ENCODE assay signal across 27 cellular contexts in the genomic region with DNA sequence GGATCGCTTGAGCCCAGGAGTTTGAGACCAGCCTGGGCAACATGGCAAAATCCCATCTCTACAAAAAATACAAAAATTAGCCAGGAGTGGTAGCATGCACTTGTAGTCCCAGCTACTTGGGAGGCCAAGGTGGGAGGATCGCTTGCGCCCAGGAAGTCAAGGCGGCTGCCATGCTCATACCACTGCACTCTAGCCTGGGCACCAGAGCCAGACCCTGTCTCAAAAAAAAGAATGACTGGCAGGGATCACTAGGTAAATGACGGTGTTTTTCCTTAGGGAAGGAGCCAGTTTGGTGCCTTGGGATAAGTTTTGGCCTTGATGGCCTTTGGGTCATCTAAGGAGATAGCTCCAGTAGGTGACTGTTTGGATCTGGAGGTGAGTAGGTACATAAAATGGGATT. TPM values are rescaled to one million over a fixed set of nuclear protein-coding genes. Genes with fewer than 3 reads are reported as not detected.
DNase-seq lines count a peak whose midpoint lies in the region; ATAC-seq and TF ChIP-seq lines count a peak whose summit lies in the region.
"Had no signal": no experiment of that assay in that cellular context is flagged by ENCODE, and none has a peak within 500 bp of the region (broad histone marks: within the 10 kb centered on the region; RNA-seq: fewer than 3 reads in every experiment).

No MANE protein-coding gene starts in this region.

- no peaks in the 10 kb centered on the region; the same call in 1 of the 2 replicates for H3K36me3 ChIP-seq in iPS-20b (ENCODE audit: insufficient read depth, low read depth, low read length)
- peaks cover 14% of the 10 kb centered on the region for H3K36me3 ChIP-seq in upper lobe of right lung
- H3K36me3 ChIP-seq: brain microvascular endothelial cell, gastrocnemius medialis, thoracic aorta had no signal

- H3K4me1 ChIP-seq in iPS-20b (ENCODE audit: insufficient read depth, low read length), result no peaks in the 10 kb centered on the region
- peaks cover 27% of the 10 kb centered on the region for H3K4me1 ChIP-seq in upper lobe of right lung

- peaks cover 84% of the 10 kb centered on the region for H3K4me1 Mint-ChIP-seq in activated naive CD4-positive, alpha-beta T cell treated with anti-CD3 and anti-CD28 coated beads, Interleukin-2, amount 50 U/mL, for 24 hours
- H3K4me1 Mint-ChIP-seq in WTC11 (peaks cover 24% of the 10 kb centered on the region), type B pancreatic cell (ENCODE audit: unreplicated experiment) (peaks cover 19% of the 10 kb centered on the region)

- intact Hi-C loops in upper lobe of right lung (cut with DNase I), result no loop called here

- ATAC-seq in WTC11, result no peak
- ATAC-seq in upper lobe of right lung, result no peak
- no peak for ATAC-seq in GM18870 (IDR thresholded peaks at IDR 0.05; ENCODE audit: unreplicated experiment)
- ATAC-seq: gastrocnemius medialis, GM12878, right cardiac atrium had no signal

- H3K27ac Mint-ChIP-seq in activated naive CD4-positive, alpha-beta T cell treated with anti-CD3 and anti-CD28 coated beads, Interleukin-2, amount 50 U/mL, for 24 hours, result no peak overlapping the region
- peak overlapping the region; percentile 69 for H3K27ac Mint-ChIP-seq in WTC11
- peak overlapping the region; percentile 11 for H3K27ac Mint-ChIP-seq in type B pancreatic cell
- H3K27ac Mint-ChIP-seq: stimulated activated naive CD8-positive, alpha-beta T cell treated with anti-CD3 and anti-CD28 coated beads, Interleukin-15, Interleukin-2, amounts not matched to agents 100 ng/mL and 50 ng/mL, for 24 hours had no signal

- DNase-seq in activated naive CD4-positive, alpha-beta T cell treated with anti-CD3 and anti-CD28 coated beads, Interleukin-2, amount 50 U/mL, for 16 hours, result no peak
- DNase-seq in WTC11 (ENCODE audit: low spot score) (no peak), type B pancreatic cell (ENCODE audit: extremely low spot score, unreplicated experiment) (no peak), upper lobe of right lung (no peak)
- DNase-seq: ACHN; activated CD4-positive, alpha-beta T cell treated with anti-CD3 and anti-CD28 coated beads, Interleukin-2, amount 50 U/mL, for 1 hour; activated CD4-positive, CD25-positive, alpha-beta regulatory T cell; activated CD8-positive, alpha-beta memory T cell treated with anti-CD3 and anti-CD28 coated beads, Interleukin-2, amount 50 U/mL, for 4 hours; activated effector memory CD4-positive, alpha-beta T cell treated with Interleukin-2 at 50 U/mL for 16 hours; amniotic stem cell; dorsolateral prefrontal cortex; gastrocnemius medialis; hippocampal formation; KG1; MG63; NCI-H1105 treated with DMSO at 0.1 percent for 48 hours; NCI-H1930; right cardiac atrium had no signal

- H3K27me3 ChIP-seq in iPS-20b (ENCODE audit: insufficient read depth, low read length) (no peaks in the 10 kb centered on the region), upper lobe of right lung (no peaks in the 10 kb centered on the region)
- H3K27me3 ChIP-seq: brain microvascular endothelial cell, dorsolateral prefrontal cortex, gastrocnemius medialis, MG63 had no signal

- H3K27me3 Mint-ChIP-seq in activated naive CD4-positive, alpha-beta T cell treated with anti-CD3 and anti-CD28 coated beads, Interleukin-2, amount 50 U/mL, for 24 hours, result no peaks in the 10 kb centered on the region
- H3K27me3 Mint-ChIP-seq in WTC11 (ENCODE audit: low read depth), result no peaks in the 10 kb centered on the region
- no peaks in the 10 kb centered on the region for H3K27me3 Mint-ChIP-seq in type B pancreatic cell
- H3K27me3 Mint-ChIP-seq: B cell; stimulated activated naive CD8-positive, alpha-beta T cell treated with anti-CD3 and anti-CD28 coated beads, Interleukin-15, Interleukin-2, amounts not matched to agents 100 ng/mL and 50 ng/mL, for 24 hours had no signal

- H3K36me3 Mint-ChIP-seq in activated naive CD4-positive, alpha-beta T cell treated with anti-CD3 and anti-CD28 coated beads, Interleukin-2, amount 50 U/mL, for 24 hours, result peaks cover 13% of the 10 kb centered on the region
- H3K36me3 Mint-ChIP-seq in WTC11, result peaks cover 4% of the 10 kb centered on the region
- peaks cover 18% of the 10 kb centered on the region for H3K36me3 Mint-ChIP-seq in type B pancreatic cell

- H3K9ac ChIP-seq in iPS-20b (ENCODE audit: low read depth, low read length), result no peak overlapping the region

- no peaks in the 10 kb centered on the region for H3K9me3 ChIP-seq in iPS-20b (ENCODE audit: insufficient read depth, low read depth, low read length)
- H3K9me3 ChIP-seq in upper lobe of right lung, result no peaks in the 10 kb centered on the region
- H3K9me3 ChIP-seq: gastrocnemius medialis, MG63, thoracic aorta had no signal

- TF ChIP-seq CTCF in WTC11 (IDR thresholded peaks at IDR 0.05) (no peak), type B pancreatic cell (conservative IDR thresholded peaks at IDR 0.05) (no peak), upper lobe of right lung (IDR thresholded peaks at IDR 0.05) (no peak)

- H3K4me3 Mint-ChIP-seq in activated naive CD4-positive, alpha-beta T cell treated with anti-CD3 and anti-CD28 coated beads, Interleukin-2, amount 50 U/mL, for 24 hours, result peak overlapping the region; percentile 55
- peak overlapping the region; percentile 25; the same call in 1 of the 2 replicates for H3K4me3 Mint-ChIP-seq in WTC11
- H3K4me3 Mint-ChIP-seq in type B pancreatic cell, result no peak overlapping the region
- H3K4me3 Mint-ChIP-seq: B cell; stimulated activated naive CD8-positive, alpha-beta T cell treated with anti-CD3 and anti-CD28 coated beads, Interleukin-15, Interleukin-2, amounts not matched to agents 100 ng/mL and 50 ng/mL, for 24 hours had no signal

- POLR2A ChIA-PET in WTC11 (lab: Charles Lee), result interaction anchor here (1.0 to 1.1 kb wide), 3 partner anchors 10 to 85 kb away, joined by 3 to 8 read pairs (median 4); no protein-coding TSS in a partner anchor

- peak overlapping the region; percentile 5; the same call in 1 of the 2 replicates for H3K4me3 ChIP-seq in iPS-20b (ENCODE audit: low read length)
- H3K4me3 ChIP-seq in upper lobe of right lung, result no peak overlapping the region
- H3K4me3 ChIP-seq: gastrocnemius medialis, GM12878, MG63, smooth muscle cell, thoracic aorta had no signal

- CTCF ChIA-PET in WTC11 (lab: Charles Lee), result interaction anchor here (0.6 to 3.3 kb wide), 3 partner anchors 14 to 86 kb away, joined by 3 to 22 read pairs (median 5); no protein-coding TSS in a partner anchor

- no peaks in the 10 kb centered on the region for H3K9me3 Mint-ChIP-seq in activated naive CD4-positive, alpha-beta T cell treated with anti-CD3 and anti-CD28 coated beads, Interleukin-2, amount 50 U/mL, for 24 hours
- H3K9me3 Mint-ChIP-seq in WTC11 (no peaks in the 10 kb centered on the region), type B pancreatic cell (no peaks in the 10 kb centered on the region)
- H3K9me3 Mint-ChIP-seq: stimulated activated naive CD8-positive, alpha-beta T cell treated with anti-CD3 and anti-CD28 coated beads, Interleukin-15, Interleukin-2, amounts not matched to agents 100 ng/mL and 50 ng/mL, for 24 hours had no signal

- H3K27ac ChIP-seq in iPS-20b (ENCODE audit: low read length) (no peak overlapping the region), upper lobe of right lung (no peak overlapping the region)
- H3K27ac ChIP-seq: brain microvascular endothelial cell, gastrocnemius medialis, thoracic aorta had no signal

TF ChIP-seq in WTC11, 78 proteins besides CTCF, POLR2A, EP300 and RAD21:
- no peak for TF ChIP-seq RELA (CRISPR knock-in tag; IDR thresholded peaks at IDR 0.05; ENCODE audit: borderline replicate concordance)
- TF ChIP-seq IRF2 (CRISPR knock-in tag; IDR thresholded peaks at IDR 0.05; ENCODE audit: borderline replicate concordance, low read depth), result no peak
- TF ChIP-seq ETV6 (CRISPR knock-in tag; IDR thresholded peaks at IDR 0.05), result no peak
- peak; percentile 52; the same call in 1 of the 2 replicates for TF ChIP-seq ZNF121 (CRISPR knock-in tag; IDR thresholded peaks at IDR 0.05)

RNA-seq across cellular contexts. Expression of gene TMEM248, which starts 8.9 kb away (rescaled TPM):
- total RNA-seq in WTC11 (2021) (56.9 to 60.4 TPM (median 59.1 TPM) in 3 replicates), type B pancreatic cell (ENCODE audit: low replicate concordance) (71.6 and 84.5 TPM in 2 replicates), upper lobe of right lung (114 TPM)
